ENCODE assay signal across 9 cellular contexts in genomic region chr6:163756079-163756478, GRCh38.
DNase-seq lines count a peak whose midpoint lies in the region; ATAC-seq and TF ChIP-seq lines count a peak whose summit lies in the region.
"Had no signal": no experiment of that assay in that cellular context is flagged by ENCODE, and none has a peak within 500 bp of the region (broad histone marks: within the 10 kb centered on the region; RNA-seq: fewer than 3 reads in every experiment).

No MANE protein-coding gene starts in this region.

- TF ChIP-seq CTCF in gastrocnemius medialis (IDR thresholded peaks at IDR 0.05 in 4 of 5, conservative IDR thresholded peaks at IDR 0.05 in 1 of 5) (no peak), ascending aorta (IDR thresholded peaks at IDR 0.05) (no peak)

- peaks cover 12 to 14% of the 10 kb centered on the region in 2 donors for H3K4me1 ChIP-seq in gastrocnemius medialis
- no peaks in the 10 kb centered on the region for H3K4me1 ChIP-seq in ascending aorta
- H3K4me1 ChIP-seq: parathyroid adenoma had no signal

- in situ Hi-C loops in gastrocnemius medialis (cut with MboI; ENCODE audit: low sequenced_read_pairs in 4 of 4), result no loop called here

- H3K27ac ChIP-seq in gastrocnemius medialis (peak overlapping the region; percentile 51 to 55 (median 52)), ascending aorta (no peak overlapping the region)
- H3K27ac ChIP-seq: parathyroid adenoma had no signal

- TF ChIP-seq POLR2A in gastrocnemius medialis (IDR thresholded peaks at IDR 0.05), result no peak

- intact Hi-C loops in gastrocnemius medialis (cut with DNase I; ENCODE audit: low total_unique reads) (no loop called here), ascending aorta (cut with DNase I) (no loop called here)

- H3K4me3 ChIP-seq in gastrocnemius medialis (no peak overlapping the region), ascending aorta (no peak overlapping the region)

- H3K27me3 ChIP-seq in gastrocnemius medialis, result no peaks in the 10 kb centered on the region
- no peaks in the 10 kb centered on the region for H3K27me3 ChIP-seq in ascending aorta

- H3K9me3 ChIP-seq in gastrocnemius medialis (no peaks in the 10 kb centered on the region), ascending aorta (no peaks in the 10 kb centered on the region)

- no peaks in the 10 kb centered on the region for H3K36me3 ChIP-seq in gastrocnemius medialis
- no peaks in the 10 kb centered on the region for H3K36me3 ChIP-seq in ascending aorta

- ATAC-seq in GM19328 (IDR thresholded peaks at IDR 0.05; ENCODE audit: unreplicated experiment), result peak; percentile 100
- peak; percentile 100 for ATAC-seq in HG02938 (IDR thresholded peaks at IDR 0.05; ENCODE audit: unreplicated experiment)
- peak; percentile 98 to 99 for ATAC-seq in gastrocnemius medialis
- ATAC-seq: Panc1 had no signal

- DNase-seq in NOMO-1 treated with DMSO at 0.1 percent for 48 hours (lab: John Stamatoyannopoulos, UW; ENCODE audit: unreplicated experiment), result peak; percentile 96
- DNase-seq in gastrocnemius medialis, result peak; percentile 50 to 58
- DNase-seq in ascending aorta (ENCODE audit: low spot score in 2 of 2), result no peak
- DNase-seq in mesenteric fat pad (ENCODE audit: low spot score), result no peak
- no peak for DNase-seq in NCI-H2081 (lab: John Stamatoyannopoulos, UW)

Comparison
In these comparisons a context has a peak if more than half of its experiments do, and no peak if none do; other contexts are left out.
1. DNase-seq: peak in NOMO-1 treated with DMSO at 0.1 percent for 48 hours (single experiment) and gastrocnemius medialis (2 of 2); none in ascending aorta (0 of 2), mesenteric fat pad (single experiment) and NCI-H2081 (0 of 2).
2. H3K27ac ChIP-seq: peak in gastrocnemius medialis (4 of 4); none in ascending aorta (0 of 2).
3. Peak in every context shown above with its lines, with median percentiles within 50 percentile points of each other: ATAC-seq.